ENCODE assay signal across 8 cellular contexts in genomic region chr10:50067546-50068351, GRCh38. TPM values are rescaled to one million over a fixed set of nuclear protein-coding genes. Genes with fewer than 3 reads are reported as not detected.
DNase-seq lines count a peak whose midpoint lies in the region; ATAC-seq and TF ChIP-seq lines count a peak whose summit lies in the region.
"Not testable (repeated sequence)": the region's sequence is repeated elsewhere in the genome, so short reads cannot be mapped to it uniquely, and the experiment has no call there.

WASHC2A (plus strand) TSS chr10:50067954; CDS start chr10:50068006, 52 bp downstream.

- ATAC-seq in SK-N-SH treated with all-trans-retinoic acid at 6 μM for 48 hours = peak; percentile 92

- TF ChIP-seq CTCF in GM06990 (IDR thresholded peaks at IDR 0.05; ENCODE audit: insufficient read depth, low read length, poor library complexity, severe bottlenecking); HFF-Myc (IDR thresholded peaks at IDR 0.05; ENCODE audit: low read depth, low read length, missing control alignments): not testable (repeated sequence)

- H3K36me3 ChIP-seq in GM06990 (ENCODE audit: control insufficient read depth, insufficient read depth, low read length) = not testable (repeated sequence)

- H3K4me3 ChIP-seq in GM06990 (replicated peaks; ENCODE audit: low read depth, low read length) (peak within 1 kb of the TSS; percentile 84), HFF-Myc (replicated peaks; ENCODE audit: low read depth, low read length) (peak within 1 kb of the TSS; percentile 53)

- not testable (repeated sequence) for H3K27me3 ChIP-seq in GM06990 (replicated peaks; ENCODE audit: control insufficient read depth, insufficient read depth, low read length)

- DNase-seq in GM06990 (ENCODE audit: extremely low read depth, insufficient read length) (peak; percentile 85), MV-4-11 (lab: John Stamatoyannopoulos, UW) (peak; percentile 91), occipital lobe (lab: John Stamatoyannopoulos, UW) (peak; percentile 74), superior temporal gyrus (ENCODE audit: extremely low spot score) (peak; percentile 89)
- not testable (repeated sequence) for DNase-seq in HFF-Myc (ENCODE audit: extremely low read depth, low read depth); glomerular endothelial cell (ENCODE audit: extremely low read depth, low read depth, low spot score)
- DNase-seq in activated naive CD4-positive, alpha-beta T cell treated with anti-CD3 and anti-CD28 coated beads, Interleukin-2, amount 50 U/mL, for 16 hours = peak; percentile 84

RNA-seq across cellular contexts. Expression of gene WASHC2A, which starts in this region (rescaled TPM):
- total RNA-seq in glomerular endothelial cell = 49.3 and 51.0 TPM in 2 replicates
- total RNA-seq in occipital lobe = 34.9 TPM
